11 cellular contexts compared by ENCODE assay signal in the genomic region with DNA sequence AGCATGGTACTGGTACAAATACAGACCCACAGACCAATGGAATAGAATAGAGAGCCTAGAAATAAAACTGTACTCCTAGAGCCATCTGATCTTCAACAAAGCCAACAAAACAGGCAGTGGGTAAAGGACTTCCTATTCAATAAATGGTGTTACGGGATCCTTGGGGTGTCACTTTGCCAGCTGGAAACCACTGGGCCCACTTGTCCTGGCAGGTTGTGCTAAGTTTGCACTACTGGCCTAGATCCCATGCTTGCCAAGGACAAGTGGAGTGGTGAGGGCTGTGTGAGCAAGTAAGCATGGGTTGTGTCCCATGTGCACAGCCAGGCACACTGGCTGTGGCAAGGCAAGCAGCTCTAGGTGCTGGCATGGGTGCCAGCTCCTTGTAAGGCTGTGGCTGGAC. TPM values are rescaled to one million over a fixed set of nuclear protein-coding genes. Genes with fewer than 3 reads are reported as not detected.
"Had no signal": no experiment of that assay in that cellular context is flagged by ENCODE, and none has a peak within 500 bp of the region (broad histone marks: within the 10 kb centered on the region; RNA-seq: fewer than 3 reads in every experiment).

No MANE protein-coding gene starts in this region.

- ATAC-seq: GM23338, HCT116 had no signal

- H3K9me3 ChIP-seq: HAP-1 had no signal

- H3K4me3 ChIP-seq: GM23338, HAP-1, K562 had no signal

- H3K4me1 ChIP-seq: HAP-1 had no signal

- H2AFZ ChIP-seq: GM23338 had no signal

- H3K36me3 ChIP-seq: HAP-1 had no signal

- DNase-seq: H7, HFFc6, IMR-90, KG1 had no signal

- FAIRE-seq: HTR-8/SVneo, K562 had no signal

- H3K4me2 ChIP-seq: GM23338 had no signal

RNA-seq across cellular contexts. Expression of a gene that starts 8.8 kb away (rescaled TPM):
- total RNA-seq: GM23338, H4, H7, HFFc6, HT-29, IMR-90 had no signal
- polyA plus RNA-seq: GM23338, IMR-90 had no signal
